In the genomic region with DNA sequence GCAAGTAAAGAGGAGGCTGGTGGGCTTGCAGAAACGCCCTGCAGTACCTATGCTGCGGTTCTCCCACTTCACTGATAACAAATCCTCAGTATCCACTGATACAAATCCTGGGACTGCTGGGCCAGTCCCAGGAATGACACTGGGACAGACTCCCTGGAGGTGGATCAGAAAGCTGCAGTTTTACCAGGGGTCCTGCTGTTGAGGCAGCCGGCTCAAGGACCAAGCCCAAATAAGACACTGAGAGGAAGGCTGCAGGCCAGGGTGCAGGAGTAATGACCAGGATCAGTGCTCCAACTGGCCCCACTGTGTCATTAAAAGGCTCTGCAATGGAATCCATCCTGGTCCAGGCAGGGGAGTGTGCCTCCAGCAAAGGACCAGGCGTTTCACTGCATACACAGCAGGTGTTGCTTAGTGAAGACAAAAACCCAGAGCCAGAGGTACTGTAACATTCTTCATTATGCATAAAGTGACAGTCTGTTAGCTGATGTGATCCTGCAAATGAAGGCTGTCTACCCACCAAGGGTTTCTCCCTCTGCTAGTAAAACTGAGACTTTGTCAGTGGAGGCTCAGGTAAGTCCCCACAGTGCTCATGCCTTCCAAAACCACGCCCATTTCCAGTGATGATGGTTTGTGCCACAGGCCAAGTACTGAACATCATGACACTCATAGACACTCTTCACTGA, we compare ENCODE assay signal across 8 cellular contexts. TPM values are rescaled to one million over a fixed set of nuclear protein-coding genes. Genes with fewer than 3 reads are reported as not detected.
DNase-seq lines count a peak whose midpoint lies in the region; ATAC-seq and TF ChIP-seq lines count a peak whose summit lies in the region.

No MANE protein-coding gene starts in this region.

- no peaks in the 10 kb centered on the region for H3K9me2 ChIP-seq in neural cell (ENCODE audit: insufficient read depth, low read length)

- peaks cover 5% of the 10 kb centered on the region for H3K36me3 ChIP-seq in neural cell (ENCODE audit: insufficient read depth, low read length)

- H3K27ac Mint-ChIP-seq in activated T-cell treated with anti-CD3 and anti-CD28 coated beads, Interleukin-2, amount 50 U/mL, for 72 hours = peak overlapping the region; percentile 95

- no peaks in the 10 kb centered on the region for H4K20me1 ChIP-seq in neural cell (ENCODE audit: insufficient read depth)

- no peak for TF ChIP-seq CTCF in neural cell (IDR thresholded peaks at IDR 0.05; ENCODE audit: poor library complexity, severe bottlenecking)

- H3K9ac ChIP-seq in neural cell (ENCODE audit: low read length) = peak overlapping the region; percentile 84

- H3K27me3 Mint-ChIP-seq in activated T-cell treated with anti-CD3 and anti-CD28 coated beads, Interleukin-2, amount 50 U/mL, for 72 hours (ENCODE audit: low read depth) = no peaks in the 10 kb centered on the region

- peaks cover 6 to 13% of the 10 kb centered on the region in 2 donors for H3K36me3 Mint-ChIP-seq in activated T-cell treated with anti-CD3 and anti-CD28 coated beads, Interleukin-2, amount 50 U/mL, for 72 hours (ENCODE audit: insufficient read depth in 2 of 2)

- ATAC-seq in activated T-cell treated with anti-CD3 and anti-CD28 coated beads, Interleukin-2, amount 50 U/mL, for 72 hours (replicated peaks in 1 of 2) = peak; percentile 79 to 80
- no peak for ATAC-seq in GM21390 (IDR thresholded peaks at IDR 0.05; ENCODE audit: unreplicated experiment)

- CTCF ChIA-PET in HEK293T (lab: Yijun Ruan, JAX) = no interaction called here

- peaks cover 43% of the 10 kb centered on the region for H3K79me2 ChIP-seq in neural cell (replicated peaks; ENCODE audit: insufficient read depth, low read length)

- peak overlapping the region; percentile 100 for H3K4me2 ChIP-seq in neural cell (ENCODE audit: low read length)

- POLR2A ChIA-PET in HEK293T (lab: Yijun Ruan, JAX) = interaction anchor here (0.7 to 2.8 kb wide), 4 partner anchors 15 to 32 kb away, joined by 3 to 11 read pairs (median 6); partner anchors contain the start of genes CDC45 and HIRA

- no peak for TF ChIP-seq RAD21 in neural cell (conservative IDR thresholded peaks at IDR 0.05)

- H3K4me3 Mint-ChIP-seq in activated T-cell treated with anti-CD3 and anti-CD28 coated beads, Interleukin-2, amount 50 U/mL, for 72 hours = peak overlapping the region; percentile 94 to 97

- H3K4me3 ChIP-seq in neural cell (ENCODE audit: low read length) = peak overlapping the region; percentile 98

- H3K9me3 Mint-ChIP-seq in activated T-cell treated with anti-CD3 and anti-CD28 coated beads, Interleukin-2, amount 50 U/mL, for 72 hours = no peaks in the 10 kb centered on the region

- TF ChIP-seq EP300 in neural cell (conservative IDR thresholded peaks at IDR 0.05; ENCODE audit: poor library complexity, severe bottlenecking) = no peak

- no peaks in the 10 kb centered on the region for H3F3A ChIP-seq in neural cell (ENCODE audit: insufficient read depth, low read length, poor library complexity, severe bottlenecking)

- peak overlapping the region; percentile 88 for H3K27ac ChIP-seq in neural cell (ENCODE audit: low read length)

- H3K27me3 ChIP-seq in neural cell (ENCODE audit: insufficient read depth, low read depth, low read length) = no peaks in the 10 kb centered on the region

- no peaks in the 10 kb centered on the region for H3K9me3 ChIP-seq in neural cell (ENCODE audit: low read length)

- H3K4me1 Mint-ChIP-seq in activated T-cell treated with anti-CD3 and anti-CD28 coated beads, Interleukin-2, amount 50 U/mL, for 72 hours (ENCODE audit: low read depth) = peaks cover 51% of the 10 kb centered on the region

- H2AFZ ChIP-seq in neural cell (ENCODE audit: low read depth, low read length) = no peak overlapping the region

- DNase-seq in D341Med (ENCODE audit: low spot score) = peak; percentile 47
- DNase-seq in HEK293T (ENCODE audit: extremely low spot score) = peak; percentile 27
- peak; percentile 80 to 83 for DNase-seq in activated T-cell treated with anti-CD3 and anti-CD28 coated beads, Interleukin-2, amount 50 U/mL, for 72 hours
- no peak for DNase-seq in T-helper 9 cell
- DNase-seq in SW 1271 (lab: John Stamatoyannopoulos, UW) = no peak
- DNase-seq in hippocampal formation (lab: John Stamatoyannopoulos, UW) = no peak

TF ChIP-seq in HEK293T, 16 proteins besides CTCF, POLR2A, EP300 and RAD21:
- no peak for TF ChIP-seq SUZ12 (IDR thresholded peaks at IDR 0.05)
- TF ChIP-seq FOXM1 (IDR thresholded peaks at IDR 0.05; ENCODE audit: borderline replicate concordance) = no peak
- no peak for TF ChIP-seq BHLHE40 (IDR thresholded peaks at IDR 0.05; ENCODE audit: borderline replicate concordance)

TF ChIP-seq in neural cell, 6 proteins besides CTCF, POLR2A, EP300 and RAD21:
- TF ChIP-seq SMC3 (conservative IDR thresholded peaks at IDR 0.05; ENCODE audit: poor library complexity) (no peak), MXI1 (conservative IDR thresholded peaks at IDR 0.05; ENCODE audit: poor library complexity, severe bottlenecking) (no peak), POLR2AphosphoS5 (IDR thresholded peaks at IDR 0.05) (no peak), TAF1 (IDR thresholded peaks at IDR 0.05; ENCODE audit: low read depth) (no peak), EZH2 (IDR thresholded peaks at IDR 0.05; ENCODE audit: borderline replicate concordance, insufficient read depth, low read length, poor library complexity, severe bottlenecking) (no peak)
- TF ChIP-seq, protein P1, sequence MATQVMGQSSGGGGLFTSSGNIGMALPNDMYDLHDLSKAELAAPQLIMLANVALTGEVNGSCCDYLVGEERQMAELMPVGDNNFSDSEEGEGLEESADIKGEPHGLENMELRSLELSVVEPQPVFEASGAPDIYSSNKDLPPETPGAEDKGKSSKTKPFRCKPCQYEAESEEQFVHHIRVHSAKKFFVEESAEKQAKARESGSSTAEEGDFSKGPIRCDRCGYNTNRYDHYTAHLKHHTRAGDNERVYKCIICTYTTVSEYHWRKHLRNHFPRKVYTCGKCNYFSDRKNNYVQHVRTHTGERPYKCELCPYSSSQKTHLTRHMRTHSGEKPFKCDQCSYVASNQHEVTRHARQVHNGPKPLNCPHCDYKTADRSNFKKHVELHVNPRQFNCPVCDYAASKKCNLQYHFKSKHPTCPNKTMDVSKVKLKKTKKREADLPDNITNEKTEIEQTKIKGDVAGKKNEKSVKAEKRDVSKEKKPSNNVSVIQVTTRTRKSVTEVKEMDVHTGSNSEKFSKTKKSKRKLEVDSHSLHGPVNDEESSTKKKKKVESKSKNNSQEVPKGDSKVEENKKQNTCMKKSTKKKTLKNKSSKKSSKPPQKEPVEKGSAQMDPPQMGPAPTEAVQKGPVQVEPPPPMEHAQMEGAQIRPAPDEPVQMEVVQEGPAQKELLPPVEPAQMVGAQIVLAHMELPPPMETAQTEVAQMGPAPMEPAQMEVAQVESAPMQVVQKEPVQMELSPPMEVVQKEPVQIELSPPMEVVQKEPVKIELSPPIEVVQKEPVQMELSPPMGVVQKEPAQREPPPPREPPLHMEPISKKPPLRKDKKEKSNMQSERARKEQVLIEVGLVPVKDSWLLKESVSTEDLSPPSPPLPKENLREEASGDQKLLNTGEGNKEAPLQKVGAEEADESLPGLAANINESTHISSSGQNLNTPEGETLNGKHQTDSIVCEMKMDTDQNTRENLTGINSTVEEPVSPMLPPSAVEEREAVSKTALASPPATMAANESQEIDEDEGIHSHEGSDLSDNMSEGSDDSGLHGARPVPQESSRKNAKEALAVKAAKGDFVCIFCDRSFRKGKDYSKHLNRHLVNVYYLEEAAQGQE (IDR thresholded peaks at IDR 0.05; ENCODE audit: borderline replicate concordance) = no peak

RNA-seq across cellular contexts. Expression of gene C22orf39, which starts 1.4 kb away (rescaled TPM):
- total RNA-seq in activated T-cell treated with anti-CD3 and anti-CD28 coated beads, Interleukin-2, amount 50 U/mL, for 72 hours = 10 to 100 TPM; 34.3 to 40.6 TPM
- 94.9 and 99.4 TPM in 2 replicates for polyA plus RNA-seq in neural cell
- 47.2 and 55.5 TPM in 2 replicates for polyA minus RNA-seq in neural cell

RNA-seq across cellular contexts. Expression of gene MRPL40, which starts 16.5 kb away (rescaled TPM):
- total RNA-seq in activated T-cell treated with anti-CD3 and anti-CD28 coated beads, Interleukin-2, amount 50 U/mL, for 72 hours = 10 to 100 TPM; 27.1 to 27.2 TPM
- polyA plus RNA-seq in neural cell = 32.5 and 34.0 TPM in 2 replicates
- polyA minus RNA-seq in neural cell = 12.2 TPM in 2 replicates

RNA-seq across cellular contexts. Expression of gene HIRA, which starts 17.3 kb away (rescaled TPM):
- 10 to 100 TPM; 30.7 to 36.6 TPM for total RNA-seq in activated T-cell treated with anti-CD3 and anti-CD28 coated beads, Interleukin-2, amount 50 U/mL, for 72 hours
- polyA plus RNA-seq in neural cell = 38.1 and 41.9 TPM in 2 replicates
- polyA minus RNA-seq in neural cell = 34.3 and 34.6 TPM in 2 replicates

RNA-seq across cellular contexts. Expression of gene UFD1, which starts 30.1 kb away (rescaled TPM):
- total RNA-seq in activated T-cell treated with anti-CD3 and anti-CD28 coated beads, Interleukin-2, amount 50 U/mL, for 72 hours = 10 to 100 TPM; 68.3 to 78.6 TPM
- 56.9 and 58.3 TPM in 2 replicates for polyA plus RNA-seq in neural cell
- polyA minus RNA-seq in neural cell = 28.7 and 35.4 TPM in 2 replicates

RNA-seq across cellular contexts. Expression of gene CDC45, which starts 30.8 kb away (rescaled TPM):
- total RNA-seq in activated T-cell treated with anti-CD3 and anti-CD28 coated beads, Interleukin-2, amount 50 U/mL, for 72 hours = 100 to 1,000 TPM; 119 to 144 TPM
- polyA plus RNA-seq in neural cell = 1.5 and 3.2 TPM in 2 replicates
- polyA minus RNA-seq in neural cell = 0.81 and 0.97 TPM in 2 replicates

Comparison
In these comparisons a context has a peak if more than half of its experiments do, and no peak if none do; other contexts are left out.
1. DNase-seq: peak in D341Med (single experiment), HEK293T (single experiment) and activated T-cell treated with anti-CD3 and anti-CD28 coated beads, Interleukin-2, amount 50 U/mL, for 72 hours (2 of 2); none in T-helper 9 cell (single experiment), SW 1271 (0 of 2) and hippocampal formation (0 of 2).